Comparison of ENCODE assay signal across 26 cellular contexts in genomic region chr7:46633200-46633599, GRCh38.
"Had no signal": no experiment of that assay in that cellular context is flagged by ENCODE, and none has a peak within 500 bp of the region (broad histone marks: within the 10 kb centered on the region; RNA-seq: fewer than 3 reads in every experiment).

No MANE protein-coding gene starts in this region.

- H3K27me3 Mint-ChIP-seq: activated T-cell treated with anti-CD3 and anti-CD28 coated beads, Interleukin-2, amount 50 U/mL, for 24 hours; activated T-helper 17 cell treated with anti-CD3 and anti-CD28 coated beads, Interleukin-2, amount 50 U/mL, for 72 hours had no signal

- H3K4me1 Mint-ChIP-seq: activated T-helper 17 cell treated with anti-CD3 and anti-CD28 coated beads, Interleukin-2, amount 50 U/mL, for 72 hours had no signal

- DNase-seq: activated CD4-positive, alpha-beta T cell treated with anti-CD3 and anti-CD28 coated beads for 1 hour; activated CD8-positive, alpha-beta memory T cell treated with anti-CD3 and anti-CD28 coated beads for 24 hours; activated CD8-positive, alpha-beta memory T cell treated with anti-CD3 and anti-CD28 coated beads, Interleukin-2, amount 50 U/mL, for 4 hours; activated T-cell treated with anti-CD3 and anti-CD28 coated beads, Interleukin-2, amount 50 U/mL, for 24 hours; adrenal gland; brain microvascular endothelial cell; central memory CD4-positive, alpha-beta T cell; dermis blood vessel endothelial cell; effector CD8-positive, alpha-beta T cell; erythroblast; gastrocnemius medialis; hippocampal formation; left cardiac atrium; mesenchymal stem cell; mucosa of descending colon; nephron progenitor cell; retina; spleen; stimulated activated CD4-positive, alpha-beta T cell treated with anti-CD3 and anti-CD28 coated beads, Interleukin-4, amount 100 ng/mL, for 1 hour; stimulated activated naive CD4-positive, alpha-beta T cell; T-helper 1 cell; upper lobe of left lung had no signal

- H3K9me3 ChIP-seq: adrenal gland, ascending aorta, gastrocnemius medialis, mucosa of descending colon, spleen, thoracic aorta, upper lobe of left lung had no signal

- ATAC-seq: activated naive CD4-positive, alpha-beta T cell treated with anti-CD3 and anti-CD28 coated beads, Interleukin-2, amount 50 U/mL, for 72 hours; activated T-helper 17 cell treated with anti-CD3 and anti-CD28 coated beads, Interleukin-2, amount 50 U/mL, for 72 hours; gastrocnemius medialis; mucosa of descending colon had no signal

- H3K36me3 Mint-ChIP-seq: activated naive CD4-positive, alpha-beta T cell treated with anti-CD3 and anti-CD28 coated beads, Interleukin-2, amount 50 U/mL, for 72 hours had no signal

- H3K9me3 Mint-ChIP-seq: activated T-helper 17 cell treated with anti-CD3 and anti-CD28 coated beads, Interleukin-2, amount 50 U/mL, for 72 hours had no signal

- H3K4me3 ChIP-seq: adrenal gland, ascending aorta, gastrocnemius medialis, mucosa of descending colon, spleen, thoracic aorta, upper lobe of left lung had no signal

- H3K27ac Mint-ChIP-seq: activated T-cell treated with anti-CD3 and anti-CD28 coated beads, Interleukin-2, amount 50 U/mL, for 24 hours; activated T-helper 17 cell treated with anti-CD3 and anti-CD28 coated beads, Interleukin-2, amount 50 U/mL, for 72 hours; nephron progenitor cell had no signal

- H3K27ac ChIP-seq: adrenal gland, ascending aorta, brain microvascular endothelial cell, gastrocnemius medialis, spleen, thoracic aorta, upper lobe of left lung had no signal

- H3K4me3 Mint-ChIP-seq: activated T-cell treated with anti-CD3 and anti-CD28 coated beads, Interleukin-2, amount 50 U/mL, for 24 hours; activated T-helper 17 cell treated with anti-CD3 and anti-CD28 coated beads, Interleukin-2, amount 50 U/mL, for 72 hours; nephron progenitor cell had no signal

- H3K27me3 ChIP-seq: adrenal gland, ascending aorta, brain microvascular endothelial cell, gastrocnemius medialis, spleen, upper lobe of left lung had no signal

- H3K4me1 ChIP-seq: adrenal gland, ascending aorta, gastrocnemius medialis, spleen, upper lobe of left lung had no signal

- H3K36me3 ChIP-seq: adrenal gland, ascending aorta, brain microvascular endothelial cell, gastrocnemius medialis, spleen, thoracic aorta, upper lobe of left lung had no signal
